ENCODE assay signal across 9 cellular contexts in genomic region chr3:144770813-144771400, GRCh38.
DNase-seq lines count a peak whose midpoint lies in the region; ATAC-seq, FAIRE-seq and TF ChIP-seq lines count a peak whose summit lies in the region.
"Had no signal": no experiment of that assay in that cellular context is flagged by ENCODE, and none has a peak within 500 bp of the region (broad histone marks: within the 10 kb centered on the region; RNA-seq: fewer than 3 reads in every experiment).

No MANE protein-coding gene starts in this region.

- H2AFZ ChIP-seq in DND-41 (ENCODE audit: low read depth, low read length) (no peak overlapping the region), astrocyte (ENCODE audit: low read depth, low read length) (no peak overlapping the region)

- no peak overlapping the region for H3K4me3 Mint-ChIP-seq in astrocyte (ENCODE audit: unreplicated experiment)
- no peak overlapping the region for H3K4me3 Mint-ChIP-seq in naive thymus-derived CD8-positive, alpha-beta T cell

- TF ChIP-seq CTCF in DND-41 (IDR thresholded peaks at IDR 0.05; ENCODE audit: borderline replicate concordance, extremely low read depth, low read length, poor library complexity, severe bottlenecking) = peak; percentile 13
- peak; percentile 34 for TF ChIP-seq CTCF in astrocyte (IDR thresholded peaks at IDR 0.05; ENCODE audit: insufficient read depth, low read depth, low read length)

- H3K27me3 ChIP-seq in DND-41 (ENCODE audit: insufficient read depth, low read length, poor library complexity) (no peaks in the 10 kb centered on the region), astrocyte (ENCODE audit: insufficient read depth, low read length) (no peaks in the 10 kb centered on the region), layer of hippocampus (ENCODE audit: control insufficient read depth, insufficient read depth, low read length) (no peaks in the 10 kb centered on the region)

- ATAC-seq in DND-41 (ENCODE audit: insufficient read depth, low read depth) (no peak), HG03196 (IDR thresholded peaks at IDR 0.05; ENCODE audit: unreplicated experiment) (no peak)
- ATAC-seq in naive thymus-derived CD8-positive, alpha-beta T cell = no peak

- H3K9me3 ChIP-seq in DND-41 (ENCODE audit: insufficient read depth, low read length, severe bottlenecking) (no peaks in the 10 kb centered on the region), astrocyte (ENCODE audit: insufficient read depth, low read depth, low read length) (no peaks in the 10 kb centered on the region)

- H3K9ac ChIP-seq in DND-41 (ENCODE audit: low read depth, low read length) (no peak overlapping the region), astrocyte (ENCODE audit: low read length) (no peak overlapping the region)

- H3K4me2 ChIP-seq in DND-41 (ENCODE audit: insufficient read depth, low read length) = no peak overlapping the region
- no peak overlapping the region for H3K4me2 ChIP-seq in astrocyte (ENCODE audit: low read length)

- H3K4me1 Mint-ChIP-seq in astrocyte (ENCODE audit: low read depth, unreplicated experiment) = no peaks in the 10 kb centered on the region
- H3K4me1 Mint-ChIP-seq in naive thymus-derived CD8-positive, alpha-beta T cell = no peaks in the 10 kb centered on the region

- no peaks in the 10 kb centered on the region for H3K4me1 ChIP-seq in DND-41 (ENCODE audit: insufficient read depth, low read length)
- no peaks in the 10 kb centered on the region for H3K4me1 ChIP-seq in astrocyte (ENCODE audit: insufficient read depth, low read length)

- H4K20me1 ChIP-seq in DND-41 (ENCODE audit: insufficient read depth, low read length) (no peaks in the 10 kb centered on the region), astrocyte (ENCODE audit: insufficient read depth, low read length) (no peaks in the 10 kb centered on the region)

- DNase-seq in DND-41 (no peak), HS-5 (ENCODE audit: low read depth) (peak; percentile 26), astrocyte (ENCODE audit: low read depth) (peak; percentile 12), NCI-H187 treated with DMSO at 0.1 percent for 48 hours (lab: John Stamatoyannopoulos, UW) (no peak)
- DNase-seq in naive thymus-derived CD8-positive, alpha-beta T cell = no peak
- no peak for DNase-seq in activated CD4-positive, alpha-beta T cell treated with anti-CD3 and anti-CD28 coated beads, Interleukin-2, amount 50 U/mL, for 48 hours

- FAIRE-seq in astrocyte (lab: Jason Lieb, UNC) = peak; percentile 45

- H3K27ac Mint-ChIP-seq in astrocyte (ENCODE audit: unreplicated experiment) = no peak overlapping the region
- no peak overlapping the region for H3K27ac Mint-ChIP-seq in naive thymus-derived CD8-positive, alpha-beta T cell

- H3K79me2 ChIP-seq in DND-41 (ENCODE audit: insufficient read depth, low read length) (no peaks in the 10 kb centered on the region), astrocyte (ENCODE audit: insufficient read depth, low read length) (no peaks in the 10 kb centered on the region)

- H3K27ac ChIP-seq in DND-41 (ENCODE audit: low read length) (no peak overlapping the region), astrocyte (ENCODE audit: low read depth, low read length) (no peak overlapping the region), layer of hippocampus (ENCODE audit: low read depth, low read length) (peak overlapping the region; percentile 32)
- H3K27ac ChIP-seq: HL-60 had no signal

- H3K9me3 Mint-ChIP-seq in astrocyte (ENCODE audit: unreplicated experiment) = no peaks in the 10 kb centered on the region
- H3K9me3 Mint-ChIP-seq in naive thymus-derived CD8-positive, alpha-beta T cell = no peaks in the 10 kb centered on the region

- no peaks in the 10 kb centered on the region for H3K36me3 Mint-ChIP-seq in astrocyte (ENCODE audit: low read depth, unreplicated experiment)
- H3K36me3 Mint-ChIP-seq in naive thymus-derived CD8-positive, alpha-beta T cell = no peaks in the 10 kb centered on the region

- POLR2A ChIA-PET in naive thymus-derived CD8-positive, alpha-beta T cell (lab: Charles Lee) = no interaction called here

- H3K36me3 ChIP-seq in DND-41 (ENCODE audit: insufficient read depth, low read length) (no peaks in the 10 kb centered on the region), astrocyte (ENCODE audit: insufficient read depth, low read length) (no peaks in the 10 kb centered on the region)

- no peaks in the 10 kb centered on the region for H3K27me3 Mint-ChIP-seq in astrocyte (ENCODE audit: low read depth, unreplicated experiment)
- H3K27me3 Mint-ChIP-seq in naive thymus-derived CD8-positive, alpha-beta T cell = no peaks in the 10 kb centered on the region

- no peak overlapping the region for H3K4me3 ChIP-seq in DND-41 (ENCODE audit: low read depth in 1 of 2, low read length in 2 of 2)
- H3K4me3 ChIP-seq in astrocyte (ENCODE audit: insufficient read depth, low read depth, low read length) = no peak overlapping the region

Comparison
In these comparisons a context has a peak if more than half of its experiments do, and no peak if none do; other contexts are left out.
1. DNase-seq: peak in HS-5 (single experiment) and astrocyte (single experiment); none in DND-41 (single experiment), NCI-H187 treated with DMSO at 0.1 percent for 48 hours (single experiment), naive thymus-derived CD8-positive, alpha-beta T cell (0 of 10) and activated CD4-positive, alpha-beta T cell treated with anti-CD3 and anti-CD28 coated beads, Interleukin-2, amount 50 U/mL, for 48 hours (0 of 2).